In genomic region chr4:2428496-2429213, GRCh38 we compare ENCODE assay signal across 1 cellular context.
TF ChIP-seq lines count a peak whose summit lies in the region.

No MANE protein-coding gene starts in this region.

TF ChIP-seq in HepG2, 621 proteins besides CTCF, POLR2A, EP300 and RAD21:
- TF ChIP-seq TBX2 (CRISPR knock-in tag; IDR thresholded peaks at IDR 0.05; ENCODE audit: borderline replicate concordance) = no peak
- TF ChIP-seq ZNF557 (CRISPR knock-in tag; IDR thresholded peaks at IDR 0.05) = no peak
- TF ChIP-seq SNRNP70 (IDR thresholded peaks at IDR 0.05; ENCODE audit: low read depth, low read length) = no peak
- TF ChIP-seq ZBTB14 (CRISPR knock-in tag; IDR thresholded peaks at IDR 0.05) = no peak
- TF ChIP-seq ZNF543 (CRISPR knock-in tag; IDR thresholded peaks at IDR 0.05) = no peak
- TF ChIP-seq ATM (IDR thresholded peaks at IDR 0.05; ENCODE audit: borderline replicate concordance) = no peak
